28 cellular contexts compared by ENCODE assay signal in genomic region chr4:93243262-93243661, GRCh38.
"Had no signal": no experiment of that assay in that cellular context is flagged by ENCODE, and none has a peak within 500 bp of the region (broad histone marks: within the 10 kb centered on the region; RNA-seq: fewer than 3 reads in every experiment).

No MANE protein-coding gene starts in this region.

- ATAC-seq: activated CD8-positive, alpha-beta T cell treated with anti-CD3 and anti-CD28 coated beads for 36 hours; activated naive CD4-positive, alpha-beta T cell treated with anti-CD3 and anti-CD28 coated beads, Interleukin-2, amount 50 U/mL, for 72 hours; activated T-cell treated with anti-CD3 and anti-CD28 coated beads, Interleukin-2, amount 50 U/mL, for 4 hours; activated T-cell treated with anti-CD3 and anti-CD28 coated beads, Interleukin-2, amount 50 U/mL, for 72 hours; activated T-helper 17 cell treated with anti-CD3 and anti-CD28 coated beads, Interleukin-2, amount 50 U/mL, for 72 hours; body of pancreas had no signal

- DNase-seq: activated B cell treated with CpG ODN at 0.5 μM for 24 hours; activated CD4-positive, alpha-beta memory T cell treated with anti-CD3 and anti-CD28 coated beads for 36 hours; activated CD4-positive, alpha-beta T cell treated with anti-CD3 and anti-CD28 coated beads for 4 hours; activated CD4-positive, alpha-beta T cell treated with anti-CD3 and anti-CD28 coated beads, Interleukin-2, amount 10 ng/mL, durations not matched to agents 24 days and 14 days; activated CD4-positive, alpha-beta T cell treated with anti-CD3 and anti-CD28 coated beads, Interleukin-2, amount 50 U/mL, for 1 hour; activated CD4-positive, alpha-beta T cell treated with anti-CD3 and anti-CD28 coated beads, Interleukin-2, amount 50 U/mL, for 4 hours; activated CD4-positive, CD25-positive, alpha-beta regulatory T cell treated with anti-CD3 and anti-CD28 coated beads, Interleukin-2, amount 50 U/mL, for 72 hours; activated CD8-positive, alpha-beta memory T cell treated with anti-CD3 and anti-CD28 coated beads, Interleukin-2, amount 50 U/mL, for 4 hours; activated CD8-positive, alpha-beta T cell treated with anti-CD3 and anti-CD28 coated beads for 36 hours; activated effector memory CD4-positive, alpha-beta T cell treated with anti-CD3 and anti-CD28 coated beads, Interleukin-2, amount 50 U/mL, for 16 hours; activated gamma-delta T cell treated with Interleukin-2 at 50 U/mL for 16 hours; activated naive CD4-positive, alpha-beta T cell; activated naive CD4-positive, alpha-beta T cell treated with anti-CD3 and anti-CD28 coated beads for 36 hours; activated naive CD4-positive, alpha-beta T cell treated with anti-CD3 and anti-CD28 coated beads, Interleukin-2, amount 50 U/mL, for 16 hours; activated naive CD8-positive, alpha-beta T cell treated with anti-CD3 and anti-CD28 coated beads for 36 hours; activated T-cell treated with anti-CD3 and anti-CD28 coated beads for 4 hours; activated T-cell treated with anti-CD3 and anti-CD28 coated beads, Interleukin-2, amount 50 U/mL, for 1 hour; activated T-cell treated with anti-CD3 and anti-CD28 coated beads, Interleukin-2, amount 50 U/mL, for 4 hours; activated T-cell treated with anti-CD3 and anti-CD28 coated beads, Interleukin-2, amount 50 U/mL, for 72 hours; adrenal gland; amniotic stem cell; aorta; body of pancreas; brain microvascular endothelial cell; central memory CD4-positive, alpha-beta T cell; T-helper 9 cell had no signal
